1 cellular context compared by ENCODE assay signal in the genomic region with DNA sequence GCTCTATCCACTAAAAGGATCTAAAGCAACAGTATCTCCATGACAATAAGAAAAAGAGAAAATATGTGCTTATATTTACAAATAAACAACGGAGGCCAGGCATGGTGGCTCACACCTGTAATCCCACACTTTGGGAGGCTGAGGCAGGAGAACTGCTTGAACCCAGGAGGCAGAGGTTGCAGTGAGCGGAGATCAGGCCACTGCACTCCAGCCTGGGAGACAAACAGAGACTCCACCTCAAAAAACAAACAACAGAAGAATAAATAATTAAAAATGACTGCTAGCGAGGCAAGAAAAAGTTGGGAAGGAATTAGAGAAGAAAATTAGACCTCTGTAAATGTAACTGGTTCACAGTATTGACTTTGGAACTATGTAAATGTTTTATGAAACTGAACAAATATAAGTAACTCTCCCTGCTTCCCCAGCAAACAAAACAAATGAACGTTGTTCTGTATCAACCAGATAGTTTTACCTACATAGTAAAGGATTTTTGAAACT.
TF ChIP-seq lines count a peak whose summit lies in the region.

No MANE protein-coding gene starts in this region.

TF ChIP-seq in HepG2, 621 proteins besides CTCF, POLR2A, EP300 and RAD21 (continued from another document and continues in another):
- TF ChIP-seq, protein P1, sequence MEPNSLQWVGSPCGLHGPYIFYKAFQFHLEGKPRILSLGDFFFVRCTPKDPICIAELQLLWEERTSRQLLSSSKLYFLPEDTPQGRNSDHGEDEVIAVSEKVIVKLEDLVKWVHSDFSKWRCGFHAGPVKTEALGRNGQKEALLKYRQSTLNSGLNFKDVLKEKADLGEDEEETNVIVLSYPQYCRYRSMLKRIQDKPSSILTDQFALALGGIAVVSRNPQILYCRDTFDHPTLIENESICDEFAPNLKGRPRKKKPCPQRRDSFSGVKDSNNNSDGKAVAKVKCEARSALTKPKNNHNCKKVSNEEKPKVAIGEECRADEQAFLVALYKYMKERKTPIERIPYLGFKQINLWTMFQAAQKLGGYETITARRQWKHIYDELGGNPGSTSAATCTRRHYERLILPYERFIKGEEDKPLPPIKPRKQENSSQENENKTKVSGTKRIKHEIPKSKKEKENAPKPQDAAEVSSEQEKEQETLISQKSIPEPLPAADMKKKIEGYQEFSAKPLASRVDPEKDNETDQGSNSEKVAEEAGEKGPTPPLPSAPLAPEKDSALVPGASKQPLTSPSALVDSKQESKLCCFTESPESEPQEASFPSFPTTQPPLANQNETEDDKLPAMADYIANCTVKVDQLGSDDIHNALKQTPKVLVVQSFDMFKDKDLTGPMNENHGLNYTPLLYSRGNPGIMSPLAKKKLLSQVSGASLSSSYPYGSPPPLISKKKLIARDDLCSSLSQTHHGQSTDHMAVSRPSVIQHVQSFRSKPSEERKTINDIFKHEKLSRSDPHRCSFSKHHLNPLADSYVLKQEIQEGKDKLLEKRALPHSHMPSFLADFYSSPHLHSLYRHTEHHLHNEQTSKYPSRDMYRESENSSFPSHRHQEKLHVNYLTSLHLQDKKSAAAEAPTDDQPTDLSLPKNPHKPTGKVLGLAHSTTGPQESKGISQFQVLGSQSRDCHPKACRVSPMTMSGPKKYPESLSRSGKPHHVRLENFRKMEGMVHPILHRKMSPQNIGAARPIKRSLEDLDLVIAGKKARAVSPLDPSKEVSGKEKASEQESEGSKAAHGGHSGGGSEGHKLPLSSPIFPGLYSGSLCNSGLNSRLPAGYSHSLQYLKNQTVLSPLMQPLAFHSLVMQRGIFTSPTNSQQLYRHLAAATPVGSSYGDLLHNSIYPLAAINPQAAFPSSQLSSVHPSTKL (CRISPR knock-in tag; IDR thresholded peaks at IDR 0.05): peak; percentile 75
- TF ChIP-seq ZSCAN20 (CRISPR knock-in tag; IDR thresholded peaks at IDR 0.05; ENCODE audit: borderline replicate concordance) (0 out of 2 replicates have a peak, but pooled peaks have one; percentile 26), NR1H2 (CRISPR knock-in tag; IDR thresholded peaks at IDR 0.05; ENCODE audit: borderline replicate concordance, low read depth) (no peak), MAFK (conservative IDR thresholded peaks at IDR 0.05 in 1 of 2, IDR thresholded peaks at IDR 0.05 in 1 of 2; ENCODE audit: low read length in 2 of 2) (no peak), ETV5 (CRISPR knock-in tag; IDR thresholded peaks at IDR 0.05; ENCODE audit: borderline replicate concordance) (peak; percentile 22; the same call in 1 of the 2 replicates), ZNF772 (CRISPR knock-in tag; IDR thresholded peaks at IDR 0.05) (no peak), ZNF75D (CRISPR knock-in tag; IDR thresholded peaks at IDR 0.05; ENCODE audit: borderline replicate concordance) (no peak), CENPT (CRISPR knock-in tag; IDR thresholded peaks at IDR 0.05; ENCODE audit: low read depth) (no peak), SIN3B (IDR thresholded peaks at IDR 0.05; ENCODE audit: low read length) (no peak), ZNF30 (CRISPR knock-in tag; IDR thresholded peaks at IDR 0.05) (no peak), ZEB1 (IDR thresholded peaks at IDR 0.05; ENCODE audit: insufficient replicate concordance, low read depth) (no peak), KMT2B (CRISPR knock-in tag; IDR thresholded peaks at IDR 0.05) (no peak), KDM5B (CRISPR knock-in tag; IDR thresholded peaks at IDR 0.05; ENCODE audit: borderline replicate concordance) (no peak), ZNF775 (CRISPR knock-in tag; IDR thresholded peaks at IDR 0.05; ENCODE audit: borderline replicate concordance) (peak; percentile 80; the same call in 1 of the 2 replicates), KAT8 (CRISPR knock-in tag; IDR thresholded peaks at IDR 0.05) (0 out of 2 replicates have a peak, but pooled peaks have one; percentile 25), ZFP36L1 (CRISPR knock-in tag; IDR thresholded peaks at IDR 0.05) (peak; percentile 23; the same call in 1 of the 2 replicates), ZBTB3 (CRISPR knock-in tag; IDR thresholded peaks at IDR 0.05; ENCODE audit: borderline replicate concordance, low read depth) (peak; percentile 92), JDP2 (CRISPR knock-in tag; IDR thresholded peaks at IDR 0.05; ENCODE audit: borderline replicate concordance) (no peak), TCF7L2 (IDR thresholded peaks at IDR 0.05; ENCODE audit: low read depth, low read length) (no peak), ZNF317 (CRISPR knock-in tag; IDR thresholded peaks at IDR 0.05) (0 out of 2 replicates have a peak, but pooled peaks have one; percentile 46), MED1 (CRISPR knock-in tag; IDR thresholded peaks at IDR 0.05) (peak; percentile 62), ZNF263 (CRISPR knock-in tag; IDR thresholded peaks at IDR 0.05) (no peak), CBFB (CRISPR knock-in tag; IDR thresholded peaks at IDR 0.05) (no peak), ARID2 (CRISPR knock-in tag; IDR thresholded peaks at IDR 0.05; ENCODE audit: borderline replicate concordance) (no peak), KLF12 (CRISPR knock-in tag; IDR thresholded peaks at IDR 0.05; ENCODE audit: borderline replicate concordance) (peak; percentile 62), KDM4B (CRISPR knock-in tag; IDR thresholded peaks at IDR 0.05) (no peak), PRPF4 (IDR thresholded peaks at IDR 0.05; ENCODE audit: low read depth, low read length, poor library complexity, severe bottlenecking) (no peak), ZBTB38 (CRISPR knock-in tag; IDR thresholded peaks at IDR 0.05) (no peak), ZNF546 (CRISPR knock-in tag; conservative IDR thresholded peaks at IDR 0.05) (no peak), MAFF (IDR thresholded peaks at IDR 0.05; ENCODE audit: low read depth, low read length) (no peak), HMG20B (CRISPR knock-in tag; conservative IDR thresholded peaks at IDR 0.05) (no peak), KDM5A (IDR thresholded peaks at IDR 0.05; ENCODE audit: borderline replicate concordance, low read length) (no peak), ZNF136 (CRISPR knock-in tag; IDR thresholded peaks at IDR 0.05; ENCODE audit: low read depth) (no peak)
- TF ChIP-seq, protein P2, sequence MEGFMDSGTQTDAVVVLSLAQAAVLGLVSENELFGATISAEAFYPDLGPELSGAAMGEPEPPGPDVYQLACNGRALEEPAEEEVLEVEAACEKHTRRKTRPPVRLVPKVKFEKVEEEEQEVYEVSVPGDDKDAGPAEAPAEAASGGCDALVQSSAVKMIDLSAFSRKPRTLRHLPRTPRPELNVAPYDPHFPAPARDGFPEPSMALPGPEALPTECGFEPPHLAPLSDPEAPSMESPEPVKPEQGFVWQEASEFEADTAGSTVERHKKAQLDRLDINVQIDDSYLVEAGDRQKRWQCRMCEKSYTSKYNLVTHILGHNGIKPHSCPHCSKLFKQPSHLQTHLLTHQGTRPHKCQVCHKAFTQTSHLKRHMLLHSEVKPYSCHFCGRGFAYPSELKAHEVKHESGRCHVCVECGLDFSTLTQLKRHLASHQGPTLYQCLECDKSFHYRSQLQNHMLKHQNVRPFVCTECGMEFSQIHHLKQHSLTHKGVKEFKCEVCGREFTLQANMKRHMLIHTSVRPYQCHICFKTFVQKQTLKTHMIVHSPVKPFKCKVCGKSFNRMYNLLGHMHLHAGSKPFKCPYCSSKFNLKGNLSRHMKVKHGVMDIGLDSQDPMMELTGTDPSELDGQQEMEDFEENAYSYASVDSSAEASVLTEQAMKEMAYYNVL (CRISPR knock-in tag; IDR thresholded peaks at IDR 0.05; ENCODE audit: borderline replicate concordance): peak; percentile 85; the same call in 1 of the 2 replicates
- TF ChIP-seq, protein P3, sequence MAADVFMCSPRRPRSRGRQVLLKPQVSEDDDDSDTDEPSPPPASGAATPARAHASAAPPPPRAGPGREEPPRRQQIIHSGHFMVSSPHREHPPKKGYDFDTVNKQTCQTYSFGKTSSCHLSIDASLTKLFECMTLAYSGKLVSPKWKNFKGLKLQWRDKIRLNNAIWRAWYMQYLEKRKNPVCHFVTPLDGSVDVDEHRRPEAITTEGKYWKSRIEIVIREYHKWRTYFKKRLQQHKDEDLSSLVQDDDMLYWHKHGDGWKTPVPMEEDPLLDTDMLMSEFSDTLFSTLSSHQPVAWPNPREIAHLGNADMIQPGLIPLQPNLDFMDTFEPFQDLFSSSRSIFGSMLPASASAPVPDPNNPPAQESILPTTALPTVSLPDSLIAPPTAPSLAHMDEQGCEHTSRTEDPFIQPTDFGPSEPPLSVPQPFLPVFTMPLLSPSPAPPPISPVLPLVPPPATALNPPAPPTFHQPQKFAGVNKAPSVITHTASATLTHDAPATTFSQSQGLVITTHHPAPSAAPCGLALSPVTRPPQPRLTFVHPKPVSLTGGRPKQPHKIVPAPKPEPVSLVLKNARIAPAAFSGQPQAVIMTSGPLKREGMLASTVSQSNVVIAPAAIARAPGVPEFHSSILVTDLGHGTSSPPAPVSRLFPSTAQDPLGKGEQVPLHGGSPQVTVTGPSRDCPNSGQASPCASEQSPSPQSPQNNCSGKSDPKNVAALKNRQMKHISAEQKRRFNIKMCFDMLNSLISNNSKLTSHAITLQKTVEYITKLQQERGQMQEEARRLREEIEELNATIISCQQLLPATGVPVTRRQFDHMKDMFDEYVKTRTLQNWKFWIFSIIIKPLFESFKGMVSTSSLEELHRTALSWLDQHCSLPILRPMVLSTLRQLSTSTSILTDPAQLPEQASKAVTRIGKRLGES (CRISPR knock-in tag; IDR thresholded peaks at IDR 0.05; ENCODE audit: borderline replicate concordance): no peak
- TF ChIP-seq, protein P4, sequence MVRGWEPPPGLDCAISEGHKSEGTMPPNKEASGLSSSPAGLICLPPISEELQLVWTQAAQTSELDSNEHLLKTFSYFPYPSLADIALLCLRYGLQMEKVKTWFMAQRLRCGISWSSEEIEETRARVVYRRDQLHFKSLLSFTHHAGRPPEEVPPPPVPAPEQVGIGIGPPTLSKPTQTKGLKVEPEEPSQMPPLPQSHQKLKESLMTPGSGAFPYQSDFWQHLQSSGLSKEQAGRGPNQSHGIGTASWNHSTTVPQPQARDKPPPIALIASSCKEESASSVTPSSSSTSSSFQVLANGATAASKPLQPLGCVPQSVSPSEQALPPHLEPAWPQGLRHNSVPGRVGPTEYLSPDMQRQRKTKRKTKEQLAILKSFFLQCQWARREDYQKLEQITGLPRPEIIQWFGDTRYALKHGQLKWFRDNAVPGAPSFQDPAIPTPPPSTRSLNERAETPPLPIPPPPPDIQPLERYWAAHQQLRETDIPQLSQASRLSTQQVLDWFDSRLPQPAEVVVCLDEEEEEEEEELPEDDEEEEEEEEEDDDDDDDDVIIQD (CRISPR knock-in tag; IDR thresholded peaks at IDR 0.05; ENCODE audit: low read depth): peak; percentile 40; the same call in 1 of the 2 replicates
- TF ChIP-seq, protein P5, sequence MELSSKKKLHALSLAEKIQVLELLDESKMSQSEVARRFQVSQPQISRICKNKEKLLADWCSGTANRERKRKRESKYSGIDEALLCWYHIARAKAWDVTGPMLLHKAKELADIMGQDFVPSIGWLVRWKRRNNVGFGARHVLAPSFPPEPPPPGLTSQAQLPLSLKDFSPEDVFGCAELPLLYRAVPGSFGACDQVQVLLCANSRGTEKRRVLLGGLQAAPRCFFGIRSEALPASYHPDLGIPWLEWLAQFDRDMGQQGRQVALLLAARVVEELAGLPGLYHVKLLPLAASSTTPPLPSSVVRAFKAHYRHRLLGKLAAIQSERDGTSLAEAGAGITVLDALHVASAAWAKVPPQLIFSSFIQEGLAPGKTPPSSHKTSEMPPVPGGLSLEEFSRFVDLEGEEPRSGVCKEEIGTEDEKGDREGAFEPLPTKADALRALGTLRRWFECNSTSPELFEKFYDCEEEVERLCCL (CRISPR knock-in tag; IDR thresholded peaks at IDR 0.05; ENCODE audit: borderline replicate concordance): no peak
- TF ChIP-seq, protein P6, sequence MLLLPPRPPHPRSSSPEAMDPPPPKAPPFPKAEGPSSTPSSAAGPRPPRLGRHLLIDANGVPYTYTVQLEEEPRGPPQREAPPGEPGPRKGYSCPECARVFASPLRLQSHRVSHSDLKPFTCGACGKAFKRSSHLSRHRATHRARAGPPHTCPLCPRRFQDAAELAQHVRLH (CRISPR knock-in tag; IDR thresholded peaks at IDR 0.05; ENCODE audit: borderline replicate concordance, low read depth): no peak
- TF ChIP-seq, protein P7, sequence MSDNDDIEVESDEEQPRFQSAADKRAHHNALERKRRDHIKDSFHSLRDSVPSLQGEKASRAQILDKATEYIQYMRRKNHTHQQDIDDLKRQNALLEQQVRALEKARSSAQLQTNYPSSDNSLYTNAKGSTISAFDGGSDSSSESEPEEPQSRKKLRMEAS (IDR thresholded peaks at IDR 0.05): peak; percentile 27; the same call in 1 of the 2 replicates
- TF ChIP-seq, protein P8, sequence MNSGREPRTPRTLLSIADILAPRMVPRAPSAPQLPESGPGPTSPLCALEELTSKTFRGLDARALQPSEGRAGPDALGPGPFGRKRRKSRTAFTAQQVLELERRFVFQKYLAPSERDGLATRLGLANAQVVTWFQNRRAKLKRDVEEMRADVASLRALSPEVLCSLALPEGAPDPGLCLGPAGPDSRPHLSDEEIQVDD (CRISPR knock-in tag; IDR thresholded peaks at IDR 0.05; ENCODE audit: borderline replicate concordance): no peak
- TF ChIP-seq, protein P9, sequence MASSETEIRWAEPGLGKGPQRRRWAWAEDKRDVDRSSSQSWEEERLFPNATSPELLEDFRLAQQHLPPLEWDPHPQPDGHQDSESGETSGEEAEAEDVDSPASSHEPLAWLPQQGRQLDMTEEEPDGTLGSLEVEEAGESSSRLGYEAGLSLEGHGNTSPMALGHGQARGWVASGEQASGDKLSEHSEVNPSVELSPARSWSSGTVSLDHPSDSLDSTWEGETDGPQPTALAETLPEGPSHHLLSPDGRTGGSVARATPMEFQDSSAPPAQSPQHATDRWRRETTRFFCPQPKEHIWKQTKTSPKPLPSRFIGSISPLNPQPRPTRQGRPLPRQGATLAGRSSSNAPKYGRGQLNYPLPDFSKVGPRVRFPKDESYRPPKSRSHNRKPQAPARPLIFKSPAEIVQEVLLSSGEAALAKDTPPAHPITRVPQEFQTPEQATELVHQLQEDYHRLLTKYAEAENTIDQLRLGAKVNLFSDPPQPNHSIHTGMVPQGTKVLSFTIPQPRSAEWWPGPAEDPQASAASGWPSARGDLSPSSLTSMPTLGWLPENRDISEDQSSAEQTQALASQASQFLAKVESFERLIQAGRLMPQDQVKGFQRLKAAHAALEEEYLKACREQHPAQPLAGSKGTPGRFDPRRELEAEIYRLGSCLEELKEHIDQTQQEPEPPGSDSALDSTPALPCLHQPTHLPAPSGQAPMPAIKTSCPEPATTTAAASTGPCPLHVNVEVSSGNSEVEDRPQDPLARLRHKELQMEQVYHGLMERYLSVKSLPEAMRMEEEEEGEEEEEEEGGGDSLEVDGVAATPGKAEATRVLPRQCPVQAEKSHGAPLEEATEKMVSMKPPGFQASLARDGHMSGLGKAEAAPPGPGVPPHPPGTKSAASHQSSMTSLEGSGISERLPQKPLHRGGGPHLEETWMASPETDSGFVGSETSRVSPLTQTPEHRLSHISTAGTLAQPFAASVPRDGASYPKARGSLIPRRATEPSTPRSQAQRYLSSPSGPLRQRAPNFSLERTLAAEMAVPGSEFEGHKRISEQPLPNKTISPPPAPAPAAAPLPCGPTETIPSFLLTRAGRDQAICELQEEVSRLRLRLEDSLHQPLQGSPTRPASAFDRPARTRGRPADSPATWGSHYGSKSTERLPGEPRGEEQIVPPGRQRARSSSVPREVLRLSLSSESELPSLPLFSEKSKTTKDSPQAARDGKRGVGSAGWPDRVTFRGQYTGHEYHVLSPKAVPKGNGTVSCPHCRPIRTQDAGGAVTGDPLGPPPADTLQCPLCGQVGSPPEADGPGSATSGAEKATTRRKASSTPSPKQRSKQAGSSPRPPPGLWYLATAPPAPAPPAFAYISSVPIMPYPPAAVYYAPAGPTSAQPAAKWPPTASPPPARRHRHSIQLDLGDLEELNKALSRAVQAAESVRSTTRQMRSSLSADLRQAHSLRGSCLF (CRISPR knock-in tag; IDR thresholded peaks at IDR 0.05; ENCODE audit: borderline replicate concordance): no peak
- TF ChIP-seq, protein P10, sequence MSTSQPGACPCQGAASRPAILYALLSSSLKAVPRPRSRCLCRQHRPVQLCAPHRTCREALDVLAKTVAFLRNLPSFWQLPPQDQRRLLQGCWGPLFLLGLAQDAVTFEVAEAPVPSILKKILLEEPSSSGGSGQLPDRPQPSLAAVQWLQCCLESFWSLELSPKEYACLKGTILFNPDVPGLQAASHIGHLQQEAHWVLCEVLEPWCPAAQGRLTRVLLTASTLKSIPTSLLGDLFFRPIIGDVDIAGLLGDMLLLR (CRISPR knock-in tag; IDR thresholded peaks at IDR 0.05): no peak
